ENCODE assay signal across 14 cellular contexts in the genomic region with DNA sequence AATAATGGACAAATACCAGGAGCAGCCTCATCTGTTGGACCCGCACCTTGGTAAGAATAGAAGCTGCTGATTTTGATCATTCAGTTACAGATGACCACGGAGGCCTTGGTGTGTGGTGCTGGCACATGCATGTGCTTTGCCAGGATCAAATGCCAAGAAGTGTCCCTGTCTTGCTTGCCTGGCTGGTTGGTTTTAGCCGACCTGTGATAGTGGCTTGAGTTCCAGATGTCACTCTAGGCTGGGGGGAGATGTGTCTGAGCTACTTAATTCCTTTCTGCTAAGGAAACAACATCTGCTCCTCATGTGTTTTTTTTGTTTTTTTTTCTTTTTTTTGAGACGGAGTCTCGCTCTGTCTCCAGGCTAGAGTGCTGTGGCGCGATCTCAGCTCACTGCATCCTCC.
"Had no signal": no experiment of that assay in that cellular context is flagged by ENCODE, and none has a peak within 500 bp of the region (broad histone marks: within the 10 kb centered on the region; RNA-seq: fewer than 3 reads in every experiment).

No MANE protein-coding gene starts in this region.

- H3K9me3 Mint-ChIP-seq: activated CD4-positive, alpha-beta memory T cell treated with anti-CD3 and anti-CD28 coated beads for 36 hours; stimulated activated naive B cell treated with anti-CD40 and anti-IgM and Interleukin-4, amounts not matched to agents 10 μg/mL and 1 μg/mL and 100 μg/mL, for 72 hours had no signal

- H3K27me3 Mint-ChIP-seq: activated CD4-positive, alpha-beta memory T cell treated with anti-CD3 and anti-CD28 coated beads for 36 hours; activated CD4-positive, alpha-beta T cell treated with anti-CD3 and anti-CD28 coated beads for 36 hours; activated CD8-positive, alpha-beta memory T cell treated with anti-CD3 and anti-CD28 coated beads, Interleukin-2, amount 10 ng/mL, durations not matched to agents 7 days and 5 days; stimulated activated naive B cell treated with anti-CD40 and anti-IgM and Interleukin-4, amounts not matched to agents 10 μg/mL and 1 μg/mL and 100 μg/mL, for 72 hours had no signal

- ATAC-seq: activated CD4-positive, alpha-beta T cell treated with anti-CD3 and anti-CD28 coated beads for 36 hours; activated CD8-positive, alpha-beta memory T cell treated with anti-CD3 and anti-CD28 coated beads, Interleukin-2, amount 10 ng/mL, durations not matched to agents 7 days and 5 days; heart left ventricle; left colon; stimulated activated naive B cell treated with anti-CD40 and anti-IgM and Interleukin-4, amounts not matched to agents 10 μg/mL and 1 μg/mL and 100 μg/mL, for 72 hours had no signal

- H3K27ac Mint-ChIP-seq: activated CD4-positive, alpha-beta memory T cell treated with anti-CD3 and anti-CD28 coated beads for 36 hours; activated CD4-positive, alpha-beta T cell treated with anti-CD3 and anti-CD28 coated beads for 36 hours; activated CD8-positive, alpha-beta memory T cell treated with anti-CD3 and anti-CD28 coated beads, Interleukin-2, amount 10 ng/mL, durations not matched to agents 7 days and 5 days; stimulated activated naive B cell treated with anti-CD40 and anti-IgM and Interleukin-4, amounts not matched to agents 10 μg/mL and 1 μg/mL and 100 μg/mL, for 72 hours had no signal

- DNase-seq: activated CD4-positive, alpha-beta memory T cell treated with anti-CD3 and anti-CD28 coated beads for 36 hours; activated CD4-positive, alpha-beta T cell treated with anti-CD3 and anti-CD28 coated beads for 36 hours; activated CD8-positive, alpha-beta memory T cell treated with anti-CD3 and anti-CD28 coated beads, Interleukin-2, amount 10 ng/mL, durations not matched to agents 7 days and 5 days; activated effector memory CD4-positive, alpha-beta T cell treated with Interleukin-2 at 50 U/mL for 16 hours; activated naive CD4-positive, alpha-beta T cell treated with anti-CD3 and anti-CD28 coated beads, Interleukin-2, amount 50 U/mL, for 16 hours; activated T-cell treated with anti-CD3 and anti-CD28 coated beads, Interleukin-2, amount 50 U/mL, for 1 hour; heart left ventricle; left colon; stimulated activated CD4-positive, alpha-beta T cell treated with anti-CD3 and anti-CD28 coated beads, Interleukin-12 subunit alpha, Interleukin-12 subunit beta, amount 100 ng/mL, for 4 hours; stimulated activated CD4-positive, alpha-beta T cell treated with anti-CD3 and anti-CD28 coated beads, Interleukin-2, amount 100 ng/mL, for 24 hours; stimulated activated naive B cell treated with anti-CD40 and anti-IgM and Interleukin-4, amounts not matched to agents 10 μg/mL and 1 μg/mL and 100 μg/mL, for 72 hours; T-helper 9 cell; thyroid gland; uterus had no signal

- H3K4me3 Mint-ChIP-seq: activated CD4-positive, alpha-beta memory T cell treated with anti-CD3 and anti-CD28 coated beads for 36 hours; activated CD4-positive, alpha-beta T cell treated with anti-CD3 and anti-CD28 coated beads for 36 hours; activated CD8-positive, alpha-beta memory T cell treated with anti-CD3 and anti-CD28 coated beads, Interleukin-2, amount 10 ng/mL, durations not matched to agents 7 days and 5 days; stimulated activated naive B cell treated with anti-CD40 and anti-IgM and Interleukin-4, amounts not matched to agents 10 μg/mL and 1 μg/mL and 100 μg/mL, for 72 hours had no signal
